In genomic region chr17:75067856-75068255, GRCh38 we compare ENCODE assay signal across 1 cellular context.
TF ChIP-seq lines count a peak whose summit lies in the region.

No MANE protein-coding gene starts in this region.

TF ChIP-seq in H1, 55 proteins besides CTCF, POLR2A, EP300 and RAD21:
- TF ChIP-seq YY1 (IDR thresholded peaks at IDR 0.05; ENCODE audit: low read depth, low read length): no peak
- no peak for TF ChIP-seq TEAD4 (IDR thresholded peaks at IDR 0.05; ENCODE audit: low read depth, low read length)
- no peak for TF ChIP-seq TAF1 (IDR thresholded peaks at IDR 0.05; ENCODE audit: low read depth, low read length)
- TF ChIP-seq EGR1 (IDR thresholded peaks at IDR 0.05; ENCODE audit: borderline replicate concordance, low read depth, low read length): no peak
- no peak for TF ChIP-seq CBX8 (IDR thresholded peaks at IDR 0.05; ENCODE audit: borderline replicate concordance, low read depth, low read length)
- no peak for TF ChIP-seq USF2 (IDR thresholded peaks at IDR 0.05; ENCODE audit: low read length)
- TF ChIP-seq CHD2 (IDR thresholded peaks at IDR 0.05; ENCODE audit: low read length): no peak
- no peak for TF ChIP-seq MAFK (IDR thresholded peaks at IDR 0.05; ENCODE audit: low read depth, low read length)
- TF ChIP-seq RXRA (IDR thresholded peaks at IDR 0.05; ENCODE audit: insufficient read depth, low read depth, low read length): no peak
- TF ChIP-seq BRCA1 (IDR thresholded peaks at IDR 0.05; ENCODE audit: low read depth, low read length): no peak
- TF ChIP-seq E2F6 (IDR thresholded peaks at IDR 0.05): no peak
- TF ChIP-seq TCF12 (IDR thresholded peaks at IDR 0.05; ENCODE audit: low read depth, low read length): no peak
- TF ChIP-seq CREB1 (IDR thresholded peaks at IDR 0.05): no peak
- TF ChIP-seq JUN (IDR thresholded peaks at IDR 0.05; ENCODE audit: low read depth, low read length): no peak
